ENCODE assay signal across 1 cellular context in the genomic region with DNA sequence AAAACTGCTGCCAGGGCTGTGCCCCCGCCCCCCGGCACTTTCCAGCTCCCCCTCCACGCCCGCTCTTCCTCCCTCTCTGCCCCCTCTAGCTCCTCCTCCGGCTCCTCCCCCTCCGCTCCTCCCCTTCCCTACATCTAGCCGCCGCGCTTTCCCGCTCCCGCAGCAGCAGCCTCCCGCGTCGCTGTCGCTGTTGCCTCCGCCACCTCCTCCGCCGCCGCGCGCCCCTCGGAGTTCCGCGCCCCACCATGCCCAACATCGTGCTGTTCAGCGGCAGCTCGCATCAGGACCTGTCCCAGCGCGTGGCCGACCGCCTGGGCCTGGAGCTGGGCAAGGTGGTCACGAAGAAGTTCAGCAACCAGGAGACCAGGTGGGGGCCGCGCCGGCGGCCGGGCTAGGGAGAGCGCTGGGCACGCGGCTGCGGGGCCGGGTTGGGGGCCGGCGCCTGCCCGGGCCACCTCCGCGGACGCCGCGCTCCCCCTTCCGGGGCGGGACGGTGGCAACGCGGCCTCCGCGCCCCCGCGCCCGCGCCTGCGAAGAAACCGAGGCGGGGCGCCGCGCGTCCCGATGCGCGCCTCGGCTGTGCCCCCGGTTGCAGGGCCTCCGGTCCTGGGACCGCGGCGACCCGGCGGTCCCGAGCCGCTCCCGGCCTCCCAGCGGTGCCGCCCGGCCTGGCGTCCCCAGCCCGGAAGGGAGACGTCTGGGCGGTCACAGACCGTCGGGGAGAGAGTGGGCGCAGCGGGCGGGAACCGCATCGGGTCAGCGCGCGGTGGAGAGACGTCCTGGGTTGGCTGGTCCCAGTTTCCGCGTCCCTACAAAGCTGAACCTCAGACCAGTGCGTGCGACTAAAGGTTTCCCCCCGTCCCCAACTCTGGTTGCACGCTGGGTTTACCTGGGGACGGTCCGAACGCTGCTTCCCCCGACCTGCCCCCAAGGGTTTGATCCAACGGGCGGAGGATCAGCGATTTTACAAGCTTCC.
TF ChIP-seq lines count a peak whose summit lies in the region.

TSS of gene PRPS2 (plus strand) at position 160 of the 976 bp plus-strand sequence. CDS start at position 246, 86 bp downstream.

TF ChIP-seq in liver, 16 proteins besides CTCF, POLR2A, EP300 and RAD21 (continued from another document):
- TF ChIP-seq HNF4A (conservative IDR thresholded peaks at IDR 0.05) (no peak), FOXA2 (IDR thresholded peaks at IDR 0.05) (no peak)
TF ChIP-seq in liver: peak in this region for 0.
